1 cellular context compared by ENCODE assay signal in genomic region chr11:74847895-74848294, GRCh38.
TF ChIP-seq lines count a peak whose summit lies in the region.

No MANE protein-coding gene starts in this region.

TF ChIP-seq in HepG2, 621 proteins besides CTCF, POLR2A, EP300 and RAD21:
- TF ChIP-seq ZNF512 (CRISPR knock-in tag; IDR thresholded peaks at IDR 0.05) (no peak), MEIS1 (CRISPR knock-in tag; IDR thresholded peaks at IDR 0.05; ENCODE audit: borderline replicate concordance) (no peak), KDM5B (CRISPR knock-in tag; IDR thresholded peaks at IDR 0.05; ENCODE audit: borderline replicate concordance) (no peak), BCL3 (CRISPR knock-in tag; IDR thresholded peaks at IDR 0.05) (no peak), MTA3 (CRISPR knock-in tag; IDR thresholded peaks at IDR 0.05) (no peak), ZNF282 (IDR thresholded peaks at IDR 0.05; ENCODE audit: partially characterized antibody) (no peak), PREB (CRISPR knock-in tag; IDR thresholded peaks at IDR 0.05) (no peak), ZNF766 (CRISPR knock-in tag; IDR thresholded peaks at IDR 0.05; ENCODE audit: borderline replicate concordance) (no peak), JUNB (CRISPR knock-in tag; IDR thresholded peaks at IDR 0.05; ENCODE audit: borderline replicate concordance) (no peak), SKIL (CRISPR knock-in tag; IDR thresholded peaks at IDR 0.05; ENCODE audit: borderline replicate concordance) (no peak), CEBPZ (IDR thresholded peaks at IDR 0.05; ENCODE audit: low read length) (no peak), RCOR2 (CRISPR knock-in tag; IDR thresholded peaks at IDR 0.05) (no peak), ATF7-NPFF (CRISPR knock-in tag; IDR thresholded peaks at IDR 0.05; ENCODE audit: low read depth) (no peak), ZKSCAN8 (CRISPR knock-in tag; IDR thresholded peaks at IDR 0.05; ENCODE audit: borderline replicate concordance) (no peak), SMC3 (IDR thresholded peaks at IDR 0.05; ENCODE audit: low read length) (no peak), ZNF562 (CRISPR knock-in tag; IDR thresholded peaks at IDR 0.05; ENCODE audit: borderline replicate concordance) (no peak), KLF11 (CRISPR knock-in tag; IDR thresholded peaks at IDR 0.05) (no peak)
